In genomic region chr1:91889717-91890459, GRCh38 we compare ENCODE assay signal across 16 cellular contexts. TPM values are rescaled to one million over a fixed set of nuclear protein-coding genes. Genes with fewer than 3 reads are reported as not detected.
DNase-seq lines count a peak whose midpoint lies in the region; ATAC-seq, FAIRE-seq and TF ChIP-seq lines count a peak whose summit lies in the region.
"Had no signal": no experiment of that assay in that cellular context is flagged by ENCODE, and none has a peak within 500 bp of the region (broad histone marks: within the 10 kb centered on the region; RNA-seq: fewer than 3 reads in every experiment).

No MANE protein-coding gene starts in this region.

- H3K27ac Mint-ChIP-seq in MCF 10A (ENCODE audit: low read depth, unreplicated experiment) (no peak overlapping the region), T-helper 17 cell (peak overlapping the region; percentile 24)
- H3K27ac Mint-ChIP-seq: IgD-negative memory B cell had no signal

- H3K9me3 ChIP-seq in breast epithelium (no peaks in the 10 kb centered on the region), T-helper 17 cell (ENCODE audit: control insufficient read depth, low read length, poor library complexity, severe bottlenecking) (no peaks in the 10 kb centered on the region)
- H3K9me3 ChIP-seq: body of pancreas, lower lobe of right lung had no signal

- intact Hi-C loops in MCF 10A (cut with micrococcal nuclease) (loop anchor here (5.0 kb wide), 2 partner anchors 88 to 378 kb away; no protein-coding TSS in a partner anchor), breast epithelium (cut with DNase I; ENCODE audit: low total_unique reads) (no loop called here)

- no peaks in the 10 kb centered on the region for H3K36me3 ChIP-seq in breast epithelium
- H3K36me3 ChIP-seq: lower lobe of right lung, WERI-Rb-1 had no signal

- FAIRE-seq in urothelium cell line (lab: Jason Lieb, UNC): no peak

- H3K27me3 ChIP-seq in breast epithelium: no peaks in the 10 kb centered on the region
- H3K27me3 ChIP-seq: body of pancreas had no signal

- BruUV-seq in MCF 10A (replicated peaks; lab: Mats Ljungman, UMichigan): no TSS peak

- TF ChIP-seq CTCF in MCF 10A (IDR thresholded peaks at IDR 0.05; ENCODE audit: unreplicated experiment) (no peak), breast epithelium (IDR thresholded peaks at IDR 0.05) (no peak), fibroblast of the aortic adventitia (IDR thresholded peaks at IDR 0.05; ENCODE audit: insufficient read depth, low read length) (no peak)

- peak overlapping the region in 1 of 2 donors; percentile 56 for H3K27ac ChIP-seq in breast epithelium
- H3K27ac ChIP-seq: body of pancreas, lower lobe of right lung, WERI-Rb-1 had no signal

- DNase-seq in MCF 10A (ENCODE audit: unreplicated experiment) (peak; percentile 89), breast epithelium (ENCODE audit: low spot score in 2 of 2) (no peak), T-helper 17 cell (no peak), fibroblast of the aortic adventitia (ENCODE audit: low read depth) (peak; percentile 66), urothelium cell line (ENCODE audit: low spot score) (peak; percentile 44), cerebellar nuclear complex (lab: John Stamatoyannopoulos, UW) (no peak), activated gamma-delta T cell (lab: John Stamatoyannopoulos, UW) (no peak)
- DNase-seq: activated T-cell treated with anti-CD3 and anti-CD28 coated beads, Interleukin-2, amount 50 U/mL, for 1 hour; GF-D8; lower lobe of right lung; posterior cingulate gyrus; SHP77 treated with DMSO at 0.1 percent for 48 hours; WERI-Rb-1 had no signal

- H3K4me3 ChIP-seq in breast epithelium (no peak overlapping the region), fibroblast of the aortic adventitia (ENCODE audit: low read depth, low read length) (no peak overlapping the region)
- H3K4me3 ChIP-seq: body of pancreas, lower lobe of right lung had no signal

- H3K4me1 ChIP-seq in breast epithelium: no peaks in the 10 kb centered on the region

- ATAC-seq in T-helper 17 cell (no peak), GM19455 (IDR thresholded peaks at IDR 0.05; ENCODE audit: unreplicated experiment) (no peak)
- ATAC-seq: body of pancreas, lower lobe of right lung had no signal

- POLR2A ChIA-PET in MCF 10A (lab: Yijun Ruan, JAX): interaction anchor here (0.5 to 5.0 kb wide), 25 partner anchors 9 to 402 kb away, joined by 3 to 55 read pairs (median 4); no protein-coding TSS in a partner anchor

- no peak for TF ChIP-seq POLR2A in breast epithelium (IDR thresholded peaks at IDR 0.05)

- H3K4me1 Mint-ChIP-seq in MCF 10A (ENCODE audit: insufficient read depth, unreplicated experiment) (peaks cover 14% of the 10 kb centered on the region), T-helper 17 cell (peaks cover 16% of the 10 kb centered on the region)

- H3K27me3 Mint-ChIP-seq in MCF 10A (ENCODE audit: insufficient read depth, unreplicated experiment): no peaks in the 10 kb centered on the region
- H3K27me3 Mint-ChIP-seq in T-helper 17 cell: no peaks in the 10 kb centered on the region

- H3K36me3 Mint-ChIP-seq in MCF 10A (ENCODE audit: insufficient read depth, unreplicated experiment) (peaks cover 3% of the 10 kb centered on the region), T-helper 17 cell (ENCODE audit: low read depth) (peaks cover 3% of the 10 kb centered on the region)

- H3K9me3 Mint-ChIP-seq in MCF 10A (ENCODE audit: unreplicated experiment): no peaks in the 10 kb centered on the region

- CTCF ChIA-PET in MCF 10A (lab: Yijun Ruan, JAX): interaction anchor here (0.6 to 3.0 kb wide), 9 partner anchors 36 to 1168 kb away, joined by 3 to 15 read pairs (median 4); no protein-coding TSS in a partner anchor

- H3K4me3 Mint-ChIP-seq in MCF 10A (ENCODE audit: unreplicated experiment): no peak overlapping the region
- no peak overlapping the region for H3K4me3 Mint-ChIP-seq in T-helper 17 cell

RNA-seq across cellular contexts. Expression of gene TGFBR3, which starts 3.9 kb away (rescaled TPM):
- total RNA-seq in MCF 10A (2022): 7.0 and 12.0 TPM in 2 replicates
- 100 to 1,000 TPM; 127 to 287 (median 167) TPM for total RNA-seq in breast epithelium
- total RNA-seq in T-helper 17 cell: 10 to 100 TPM; 21.0 to 27.6 TPM
- 37.2 and 118 TPM in 2 replicates for total RNA-seq in fibroblast of the aortic adventitia (ENCODE audit: low replicate concordance)

RNA-seq across cellular contexts. Expression of gene BRDT, which starts 59.3 kb away (rescaled TPM):
- total RNA-seq in MCF 10A (2022): not detected in 2 replicates
- under 1 TPM in 1 of 3 donors, not detected in 2; 0.29 TPM for total RNA-seq in breast epithelium
- total RNA-seq in T-helper 17 cell: under 1 TPM in 1 of 2 donors, not detected in 1; 0.68 TPM
- total RNA-seq in fibroblast of the aortic adventitia (ENCODE audit: low replicate concordance): not detected in 2 replicates
- total RNA-seq: body of pancreas, lower lobe of right lung had no signal

Comparison
In these comparisons a context has a peak if more than half of its experiments do, and no peak if none do; other contexts are left out.
1. DNase-seq: peak in MCF 10A (single experiment), fibroblast of the aortic adventitia (single experiment) and urothelium cell line (single experiment); none in breast epithelium (0 of 2), T-helper 17 cell (0 of 3), cerebellar nuclear complex (0 of 2) and activated gamma-delta T cell (single experiment).